ENCODE assay signal across 2 cellular contexts in the genomic region with DNA sequence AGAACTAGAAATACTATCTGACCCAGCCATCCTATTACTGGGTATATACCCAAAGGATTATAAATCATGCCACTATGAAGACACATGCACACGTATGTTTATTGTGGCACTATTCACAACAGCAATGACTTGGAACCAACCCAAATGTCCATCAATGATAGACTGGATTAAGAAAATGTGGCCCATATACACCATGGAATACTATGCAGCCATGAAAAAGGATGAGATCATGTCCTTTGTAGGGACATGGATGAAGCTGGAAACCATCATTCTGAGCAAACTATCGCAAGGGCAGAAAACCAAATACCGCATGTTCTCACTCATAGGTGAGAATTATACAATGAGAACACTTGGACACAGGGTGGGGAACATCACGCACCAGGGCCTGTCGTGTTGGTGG. TPM values are rescaled to one million over a fixed set of nuclear protein-coding genes. Genes with fewer than 3 reads are reported as not detected.
"Had no signal": no experiment of that assay in that cellular context is flagged by ENCODE, and none has a peak within 500 bp of the region (broad histone marks: within the 10 kb centered on the region; RNA-seq: fewer than 3 reads in every experiment).

No MANE protein-coding gene starts in this region.

RNA-seq across cellular contexts. Expression of gene NIPAL4, which starts 30.1 kb away (rescaled TPM):
- total RNA-seq: HepG2, HT1080 had no signal
- polyA plus RNA-seq: HepG2 had no signal
